1 cellular context compared by ENCODE assay signal in the genomic region with DNA sequence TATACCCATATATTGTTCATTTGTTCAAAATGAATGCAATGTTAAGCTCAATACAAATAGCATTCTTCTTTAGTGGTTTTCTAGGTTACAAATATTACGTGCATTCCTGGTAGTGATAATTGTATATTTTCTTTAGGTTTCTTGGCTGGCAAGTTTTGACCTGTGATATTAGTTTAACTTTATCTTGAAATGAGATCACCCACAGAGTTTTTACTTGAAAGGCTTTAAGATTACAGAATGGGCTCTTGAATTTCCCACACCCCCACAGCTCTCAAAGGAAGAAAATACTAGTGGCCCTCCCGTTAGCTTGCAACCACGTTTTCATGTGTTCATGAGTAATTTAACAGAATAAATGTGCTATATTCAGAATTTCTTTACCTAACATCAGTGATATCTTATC.
TF ChIP-seq lines count a peak whose summit lies in the region.

No MANE protein-coding gene starts in this region.

TF ChIP-seq in GM12878, 131 proteins besides CTCF, POLR2A, EP300 and RAD21 (continued from another document):
- TF ChIP-seq, protein P1, sequence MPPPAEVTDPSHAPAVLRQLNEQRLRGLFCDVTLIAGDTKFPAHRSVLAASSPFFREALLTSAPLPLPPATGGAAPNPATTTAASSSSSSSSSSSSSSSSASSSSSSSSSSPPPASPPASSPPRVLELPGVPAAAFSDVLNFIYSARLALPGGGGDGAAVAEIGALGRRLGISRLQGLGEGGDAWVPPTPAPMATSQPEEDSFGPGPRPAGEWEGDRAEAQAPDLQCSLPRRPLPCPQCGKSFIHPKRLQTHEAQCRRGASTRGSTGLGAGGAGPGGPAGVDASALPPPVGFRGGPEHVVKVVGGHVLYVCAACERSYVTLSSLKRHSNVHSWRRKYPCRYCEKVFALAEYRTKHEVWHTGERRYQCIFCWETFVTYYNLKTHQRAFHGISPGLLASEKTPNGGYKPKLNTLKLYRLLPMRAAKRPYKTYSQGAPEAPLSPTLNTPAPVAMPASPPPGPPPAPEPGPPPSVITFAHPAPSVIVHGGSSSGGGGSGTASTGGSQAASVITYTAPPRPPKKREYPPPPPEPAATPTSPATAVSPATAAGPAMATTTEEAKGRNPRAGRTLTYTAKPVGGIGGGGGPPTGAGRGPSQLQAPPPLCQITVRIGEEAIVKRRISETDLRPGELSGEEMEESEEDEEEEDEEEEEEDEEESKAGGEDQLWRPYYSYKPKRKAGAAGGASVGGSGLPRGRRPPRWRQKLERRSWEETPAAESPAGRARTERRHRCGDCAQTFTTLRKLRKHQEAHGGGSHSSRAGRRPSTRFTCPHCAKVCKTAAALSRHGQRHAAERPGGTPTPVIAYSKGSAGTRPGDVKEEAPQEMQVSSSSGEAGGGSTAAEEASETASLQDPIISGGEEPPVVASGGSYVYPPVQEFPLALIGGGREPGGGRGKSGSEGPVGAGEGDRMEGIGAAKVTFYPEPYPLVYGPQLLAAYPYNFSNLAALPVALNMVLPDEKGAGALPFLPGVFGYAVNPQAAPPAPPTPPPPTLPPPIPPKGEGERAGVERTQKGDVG (CRISPR knock-in tag; IDR thresholded peaks at IDR 0.05), result no peak
- TF ChIP-seq ETV6 (conservative IDR thresholded peaks at IDR 0.05 in 1 of 2, IDR thresholded peaks at IDR 0.05 in 1 of 2; ENCODE audit: borderline replicate concordance in 1 of 2, low read depth in 1 of 2) (no peak), NRF1 (conservative IDR thresholded peaks at IDR 0.05; ENCODE audit: low read depth, low read length) (no peak), NFIC (IDR thresholded peaks at IDR 0.05; ENCODE audit: low read depth, low read length) (0 out of 2 replicates have a peak, but pooled peaks have one; percentile 17), ZBED1 (IDR thresholded peaks at IDR 0.05; ENCODE audit: borderline replicate concordance) (no peak)
- TF ChIP-seq, protein P2, sequence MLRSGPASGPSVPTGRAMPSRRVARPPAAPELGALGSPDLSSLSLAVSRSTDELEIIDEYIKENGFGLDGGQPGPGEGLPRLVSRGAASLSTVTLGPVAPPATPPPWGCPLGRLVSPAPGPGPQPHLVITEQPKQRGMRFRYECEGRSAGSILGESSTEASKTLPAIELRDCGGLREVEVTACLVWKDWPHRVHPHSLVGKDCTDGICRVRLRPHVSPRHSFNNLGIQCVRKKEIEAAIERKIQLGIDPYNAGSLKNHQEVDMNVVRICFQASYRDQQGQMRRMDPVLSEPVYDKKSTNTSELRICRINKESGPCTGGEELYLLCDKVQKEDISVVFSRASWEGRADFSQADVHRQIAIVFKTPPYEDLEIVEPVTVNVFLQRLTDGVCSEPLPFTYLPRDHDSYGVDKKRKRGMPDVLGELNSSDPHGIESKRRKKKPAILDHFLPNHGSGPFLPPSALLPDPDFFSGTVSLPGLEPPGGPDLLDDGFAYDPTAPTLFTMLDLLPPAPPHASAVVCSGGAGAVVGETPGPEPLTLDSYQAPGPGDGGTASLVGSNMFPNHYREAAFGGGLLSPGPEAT (IDR thresholded peaks at IDR 0.05; ENCODE audit: low read depth), result no peak
- TF ChIP-seq, protein P3, sequence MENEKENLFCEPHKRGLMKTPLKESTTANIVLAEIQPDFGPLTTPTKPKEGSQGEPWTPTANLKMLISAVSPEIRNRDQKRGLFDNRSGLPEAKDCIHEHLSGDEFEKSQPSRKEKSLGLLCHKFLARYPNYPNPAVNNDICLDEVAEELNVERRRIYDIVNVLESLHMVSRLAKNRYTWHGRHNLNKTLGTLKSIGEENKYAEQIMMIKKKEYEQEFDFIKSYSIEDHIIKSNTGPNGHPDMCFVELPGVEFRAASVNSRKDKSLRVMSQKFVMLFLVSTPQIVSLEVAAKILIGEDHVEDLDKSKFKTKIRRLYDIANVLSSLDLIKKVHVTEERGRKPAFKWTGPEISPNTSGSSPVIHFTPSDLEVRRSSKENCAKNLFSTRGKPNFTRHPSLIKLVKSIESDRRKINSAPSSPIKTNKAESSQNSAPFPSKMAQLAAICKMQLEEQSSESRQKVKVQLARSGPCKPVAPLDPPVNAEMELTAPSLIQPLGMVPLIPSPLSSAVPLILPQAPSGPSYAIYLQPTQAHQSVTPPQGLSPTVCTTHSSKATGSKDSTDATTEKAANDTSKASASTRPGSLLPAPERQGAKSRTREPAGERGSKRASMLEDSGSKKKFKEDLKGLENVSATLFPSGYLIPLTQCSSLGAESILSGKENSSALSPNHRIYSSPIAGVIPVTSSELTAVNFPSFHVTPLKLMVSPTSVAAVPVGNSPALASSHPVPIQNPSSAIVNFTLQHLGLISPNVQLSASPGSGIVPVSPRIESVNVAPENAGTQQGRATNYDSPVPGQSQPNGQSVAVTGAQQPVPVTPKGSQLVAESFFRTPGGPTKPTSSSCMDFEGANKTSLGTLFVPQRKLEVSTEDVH (IDR thresholded peaks at IDR 0.05; ENCODE audit: low read depth, partially characterized antibody), result no peak
